In genomic region chr5:71576241-71576640, GRCh38 we compare ENCODE assay signal across 30 cellular contexts.
"Had no signal": no experiment of that assay in that cellular context is flagged by ENCODE, and none has a peak within 500 bp of the region (broad histone marks: within the 10 kb centered on the region; RNA-seq: fewer than 3 reads in every experiment).

No MANE protein-coding gene starts in this region.

- H3K4me3 Mint-ChIP-seq: activated T-cell treated with anti-CD3 and anti-CD28 coated beads, Interleukin-2, amount 50 U/mL, for 72 hours; naive thymus-derived CD8-positive, alpha-beta T cell; neural crest cell; stimulated activated effector memory CD8-positive, alpha-beta T cell treated with anti-CD3 and anti-CD28 coated beads, Interleukin-12 subunit alpha, Interleukin-12 subunit beta, amount 100 ng/mL, for 72 hours; stimulated activated naive CD8-positive, alpha-beta T cell treated with anti-CD3 and anti-CD28 coated beads, Interleukin-15, Interleukin-2, amounts not matched to agents 100 ng/mL and 50 ng/mL, for 24 hours had no signal

- H3K27ac Mint-ChIP-seq: activated naive CD4-positive, alpha-beta T cell treated with anti-CD3 and anti-CD28 coated beads, Interleukin-2, amount 50 U/mL, for 72 hours; activated T-cell treated with anti-CD3 and anti-CD28 coated beads, Interleukin-2, amount 50 U/mL, for 72 hours; stimulated activated effector memory CD8-positive, alpha-beta T cell treated with anti-CD3 and anti-CD28 coated beads, Interleukin-12 subunit alpha, Interleukin-12 subunit beta, amount 100 ng/mL, for 72 hours; stimulated activated naive CD8-positive, alpha-beta T cell treated with anti-CD3 and anti-CD28 coated beads, Interleukin-15, Interleukin-2, amounts not matched to agents 100 ng/mL and 50 ng/mL, for 24 hours had no signal

- H3K27ac ChIP-seq: body of pancreas, esophagus squamous epithelium, gastrocnemius medialis, lower lobe of right lung, pancreas, prostate gland, sigmoid colon, thoracic aorta had no signal

- H3K9me3 Mint-ChIP-seq: stimulated activated effector memory CD8-positive, alpha-beta T cell treated with anti-CD3 and anti-CD28 coated beads, Interleukin-12 subunit alpha, Interleukin-12 subunit beta, amount 100 ng/mL, for 72 hours; stimulated activated naive CD8-positive, alpha-beta T cell treated with anti-CD3 and anti-CD28 coated beads, Interleukin-15, Interleukin-2, amounts not matched to agents 100 ng/mL and 50 ng/mL, for 24 hours had no signal

- FAIRE-seq: colon, keratinocyte, pancreas, small intestine, urothelium cell line had no signal

- ATAC-seq: activated naive CD4-positive, alpha-beta T cell treated with anti-CD3 and anti-CD28 coated beads, Interleukin-2, amount 50 U/mL, for 72 hours; activated T-cell treated with anti-CD3 and anti-CD28 coated beads, Interleukin-2, amount 50 U/mL, for 72 hours; body of pancreas; gastrocnemius medialis; left lobe of liver; lower lobe of right lung; naive thymus-derived CD8-positive, alpha-beta T cell; pancreas; stimulated activated effector memory CD8-positive, alpha-beta T cell treated with anti-CD3 and anti-CD28 coated beads, Interleukin-12 subunit alpha, Interleukin-12 subunit beta, amount 100 ng/mL, for 72 hours had no signal

- H3K4me1 ChIP-seq: body of pancreas, esophagus squamous epithelium, gastrocnemius medialis, lower lobe of right lung, pancreas, prostate gland, sigmoid colon had no signal

- DNase-seq: activated CD4-positive, alpha-beta T cell treated with anti-CD3 and anti-CD28 coated beads for 1 hour; activated naive CD4-positive, alpha-beta T cell; activated T-cell treated with anti-CD3 and anti-CD28 coated beads for 4 hours; activated T-cell treated with anti-CD3 and anti-CD28 coated beads, Interleukin-2, amount 50 U/mL, for 72 hours; body of pancreas; dermis blood vessel endothelial cell; effector CD4-positive, alpha-beta T cell; esophagus squamous epithelium; gastrocnemius medialis; head of caudate nucleus; hippocampal formation; lower lobe of right lung; mesenchymal stem cell; naive thymus-derived CD8-positive, alpha-beta T cell; nucleus accumbens; pancreas; sigmoid colon; small intestine; stimulated activated CD4-positive, alpha-beta T cell treated with anti-CD3 and anti-CD28 coated beads, Interleukin-4, amount 100 ng/mL, for 24 hours; trophoblast cell had no signal

- H3K36me3 ChIP-seq: gastrocnemius medialis, lower lobe of right lung, pancreas, prostate gland, sigmoid colon, thoracic aorta had no signal

- H3K4me3 ChIP-seq: body of pancreas, esophagus squamous epithelium, gastrocnemius medialis, lower lobe of right lung, pancreas, prostate gland, sigmoid colon, thoracic aorta had no signal

- H3K36me3 Mint-ChIP-seq: stimulated activated effector memory CD8-positive, alpha-beta T cell treated with anti-CD3 and anti-CD28 coated beads, Interleukin-12 subunit alpha, Interleukin-12 subunit beta, amount 100 ng/mL, for 72 hours had no signal

- H3K4me1 Mint-ChIP-seq: naive thymus-derived CD8-positive, alpha-beta T cell; stimulated activated effector memory CD8-positive, alpha-beta T cell treated with anti-CD3 and anti-CD28 coated beads, Interleukin-12 subunit alpha, Interleukin-12 subunit beta, amount 100 ng/mL, for 72 hours had no signal

- H3K27me3 Mint-ChIP-seq: naive thymus-derived CD8-positive, alpha-beta T cell; stimulated activated naive CD8-positive, alpha-beta T cell treated with anti-CD3 and anti-CD28 coated beads, Interleukin-15, Interleukin-2, amounts not matched to agents 100 ng/mL and 50 ng/mL, for 24 hours had no signal

- H3K9me3 ChIP-seq: body of pancreas, esophagus squamous epithelium, gastrocnemius medialis, lower lobe of right lung, pancreas, prostate gland, sigmoid colon, thoracic aorta had no signal
